ENCODE assay signal across 1 cellular context in genomic region chr17:7220593-7221280, GRCh38.
TF ChIP-seq lines count a peak whose summit lies in the region.

No MANE protein-coding gene starts in this region.

TF ChIP-seq in HEK293, 187 proteins besides CTCF, POLR2A, EP300 and RAD21 (continued from another document):
- TF ChIP-seq ZBTB44 (tag by site-specific recombination; IDR thresholded peaks at IDR 0.05): 0 out of 2 replicates have a peak, but pooled peaks have one; percentile 16
